1 cellular context compared by ENCODE assay signal in the genomic region with DNA sequence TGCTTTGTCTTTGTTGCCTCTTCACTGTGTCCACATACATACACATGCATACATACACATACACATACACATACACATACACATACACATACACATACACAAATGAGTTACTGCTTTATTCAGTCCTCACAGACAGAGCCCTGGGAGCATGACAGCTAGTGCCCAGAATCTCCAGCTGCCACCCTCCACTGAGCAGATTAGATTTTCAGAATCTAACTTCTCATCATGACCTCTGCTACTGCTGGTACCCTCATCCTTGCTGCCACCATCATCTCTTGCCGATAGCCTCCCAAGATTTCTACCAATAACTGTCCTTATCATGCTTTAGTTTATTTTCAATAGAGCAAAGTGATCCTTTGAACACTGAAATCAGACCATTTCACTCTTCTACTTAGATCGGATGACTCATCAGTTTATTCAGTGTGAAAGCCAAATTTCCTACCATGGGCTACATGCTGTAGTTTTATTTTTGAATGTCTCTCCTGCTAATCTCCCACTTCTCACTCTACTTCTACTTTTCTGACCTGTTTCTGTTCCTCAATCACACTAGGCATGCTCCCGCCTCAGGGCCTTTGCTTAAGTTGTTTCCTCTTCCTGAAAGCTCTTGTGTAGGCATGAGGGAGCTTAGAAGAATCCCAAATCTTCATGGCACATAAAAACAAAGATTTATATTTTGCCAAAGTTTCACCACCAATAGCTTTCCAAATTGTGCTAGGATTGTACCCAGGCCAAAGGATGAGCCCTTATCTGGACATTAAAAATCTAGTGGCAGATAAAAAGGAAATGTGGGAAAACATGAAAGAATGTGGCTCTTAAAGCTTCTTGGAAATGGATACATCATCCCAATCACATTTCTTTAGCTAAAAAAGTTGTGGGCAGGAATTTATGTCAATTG.
TF ChIP-seq lines count a peak whose summit lies in the region.

No MANE protein-coding gene starts in this region.

TF ChIP-seq in HCT116, 20 proteins besides CTCF, POLR2A, EP300 and RAD21 (continued from another document):
- TF ChIP-seq, protein P1, sequence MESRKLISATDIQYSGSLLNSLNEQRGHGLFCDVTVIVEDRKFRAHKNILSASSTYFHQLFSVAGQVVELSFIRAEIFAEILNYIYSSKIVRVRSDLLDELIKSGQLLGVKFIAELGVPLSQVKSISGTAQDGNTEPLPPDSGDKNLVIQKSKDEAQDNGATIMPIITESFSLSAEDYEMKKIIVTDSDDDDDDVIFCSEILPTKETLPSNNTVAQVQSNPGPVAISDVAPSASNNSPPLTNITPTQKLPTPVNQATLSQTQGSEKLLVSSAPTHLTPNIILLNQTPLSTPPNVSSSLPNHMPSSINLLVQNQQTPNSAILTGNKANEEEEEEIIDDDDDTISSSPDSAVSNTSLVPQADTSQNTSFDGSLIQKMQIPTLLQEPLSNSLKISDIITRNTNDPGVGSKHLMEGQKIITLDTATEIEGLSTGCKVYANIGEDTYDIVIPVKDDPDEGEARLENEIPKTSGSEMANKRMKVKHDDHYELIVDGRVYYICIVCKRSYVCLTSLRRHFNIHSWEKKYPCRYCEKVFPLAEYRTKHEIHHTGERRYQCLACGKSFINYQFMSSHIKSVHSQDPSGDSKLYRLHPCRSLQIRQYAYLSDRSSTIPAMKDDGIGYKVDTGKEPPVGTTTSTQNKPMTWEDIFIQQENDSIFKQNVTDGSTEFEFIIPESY (IDR thresholded peaks at IDR 0.05; ENCODE audit: extremely low read depth, insufficient replicate concordance, low read length), result no peak
- TF ChIP-seq, protein P2, sequence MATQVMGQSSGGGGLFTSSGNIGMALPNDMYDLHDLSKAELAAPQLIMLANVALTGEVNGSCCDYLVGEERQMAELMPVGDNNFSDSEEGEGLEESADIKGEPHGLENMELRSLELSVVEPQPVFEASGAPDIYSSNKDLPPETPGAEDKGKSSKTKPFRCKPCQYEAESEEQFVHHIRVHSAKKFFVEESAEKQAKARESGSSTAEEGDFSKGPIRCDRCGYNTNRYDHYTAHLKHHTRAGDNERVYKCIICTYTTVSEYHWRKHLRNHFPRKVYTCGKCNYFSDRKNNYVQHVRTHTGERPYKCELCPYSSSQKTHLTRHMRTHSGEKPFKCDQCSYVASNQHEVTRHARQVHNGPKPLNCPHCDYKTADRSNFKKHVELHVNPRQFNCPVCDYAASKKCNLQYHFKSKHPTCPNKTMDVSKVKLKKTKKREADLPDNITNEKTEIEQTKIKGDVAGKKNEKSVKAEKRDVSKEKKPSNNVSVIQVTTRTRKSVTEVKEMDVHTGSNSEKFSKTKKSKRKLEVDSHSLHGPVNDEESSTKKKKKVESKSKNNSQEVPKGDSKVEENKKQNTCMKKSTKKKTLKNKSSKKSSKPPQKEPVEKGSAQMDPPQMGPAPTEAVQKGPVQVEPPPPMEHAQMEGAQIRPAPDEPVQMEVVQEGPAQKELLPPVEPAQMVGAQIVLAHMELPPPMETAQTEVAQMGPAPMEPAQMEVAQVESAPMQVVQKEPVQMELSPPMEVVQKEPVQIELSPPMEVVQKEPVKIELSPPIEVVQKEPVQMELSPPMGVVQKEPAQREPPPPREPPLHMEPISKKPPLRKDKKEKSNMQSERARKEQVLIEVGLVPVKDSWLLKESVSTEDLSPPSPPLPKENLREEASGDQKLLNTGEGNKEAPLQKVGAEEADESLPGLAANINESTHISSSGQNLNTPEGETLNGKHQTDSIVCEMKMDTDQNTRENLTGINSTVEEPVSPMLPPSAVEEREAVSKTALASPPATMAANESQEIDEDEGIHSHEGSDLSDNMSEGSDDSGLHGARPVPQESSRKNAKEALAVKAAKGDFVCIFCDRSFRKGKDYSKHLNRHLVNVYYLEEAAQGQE (IDR thresholded peaks at IDR 0.05; ENCODE audit: low read depth), result no peak
- no peak for TF ChIP-seq EZH2 (IDR thresholded peaks at IDR 0.05)
